8 cellular contexts compared by ENCODE assay signal in the genomic region with DNA sequence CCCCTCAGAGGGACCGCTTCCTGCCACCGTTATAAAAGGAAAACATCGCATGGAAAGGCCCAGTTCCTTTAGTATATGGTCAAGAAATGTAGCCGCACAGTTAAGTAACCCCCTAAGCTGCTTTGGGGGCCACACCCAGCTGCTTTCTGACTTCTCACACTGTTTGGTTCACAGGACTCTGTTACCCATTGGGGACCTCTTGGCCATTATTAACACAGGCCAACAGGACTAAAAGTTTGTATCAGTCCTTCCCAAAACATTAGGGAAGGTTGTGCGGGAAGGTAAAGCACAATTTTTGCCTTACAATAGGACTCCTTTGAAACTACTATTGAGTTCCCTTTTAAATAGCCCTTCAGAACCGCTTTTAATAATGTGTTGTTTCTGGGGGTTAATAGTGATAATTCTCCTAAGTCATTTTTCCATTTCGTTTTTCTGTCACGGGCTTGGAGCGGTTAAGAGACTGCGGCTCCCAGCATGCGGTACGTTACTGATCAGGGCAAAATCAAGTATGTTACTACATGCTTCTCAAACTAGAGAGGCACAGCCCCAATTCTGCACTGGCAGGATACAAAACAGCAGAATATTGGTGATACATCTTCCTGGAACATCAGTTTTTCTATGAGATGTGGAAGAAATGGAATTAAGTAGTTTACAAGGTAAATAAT. TPM values are rescaled to one million over a fixed set of nuclear protein-coding genes. Genes with fewer than 3 reads are reported as not detected.
DNase-seq lines count a peak whose midpoint lies in the region; ATAC-seq, FAIRE-seq and TF ChIP-seq lines count a peak whose summit lies in the region.

No MANE protein-coding gene starts in this region.

- H3K79me2 ChIP-seq in osteoblast (ENCODE audit: insufficient read depth, low read length) = no peaks in the 10 kb centered on the region

- H3K4me1 ChIP-seq in ectodermal cell (ENCODE audit: control insufficient read depth, insufficient read depth, low read length) (no peaks in the 10 kb centered on the region), osteoblast (ENCODE audit: insufficient read depth, low read length) (peaks cover 6% of the 10 kb centered on the region)

- H3K36me3 ChIP-seq in ectodermal cell (ENCODE audit: control insufficient read depth, insufficient read depth, low read length) (peaks cover 4% of the 10 kb centered on the region), osteoblast (ENCODE audit: insufficient read depth, low read length) (peaks cover 6% of the 10 kb centered on the region)

- 60 to 61% methylated on average over 12 of the region's 12 CpGs for WGBS in ectodermal cell, 2 experiments

- TF ChIP-seq CTCF in GM12865 (IDR thresholded peaks at IDR 0.05; ENCODE audit: insufficient read depth, low read depth, low read length, missing control alignments) (no peak), osteoblast (IDR thresholded peaks at IDR 0.05; ENCODE audit: extremely low read depth, low read depth, low read length) (no peak), GM13976 (IDR thresholded peaks at IDR 0.05; ENCODE audit: borderline replicate concordance, control extremely low read depth, extremely low read depth, insufficient read depth, missing control alignments) (no peak), D721Med (IDR thresholded peaks at IDR 0.05; ENCODE audit: insufficient read depth, missing control alignments) (no peak)

- no peaks in the 10 kb centered on the region for H3K9me3 ChIP-seq in ectodermal cell (ENCODE audit: control insufficient read depth, low read length)
- H3K9me3 ChIP-seq in osteoblast (ENCODE audit: low read depth, low read length) = no peaks in the 10 kb centered on the region

- H3K27ac ChIP-seq in ectodermal cell (ENCODE audit: insufficient read depth, low read depth, low read length, poor library complexity, severe bottlenecking) (no peak overlapping the region), osteoblast (ENCODE audit: low read depth, low read length) (peak overlapping the region; percentile 72)

- H4K20me1 ChIP-seq in osteoblast (ENCODE audit: insufficient read depth, low read length) = no peaks in the 10 kb centered on the region

- H3K4me2 ChIP-seq in osteoblast (ENCODE audit: insufficient read depth, low read length) = peak overlapping the region; percentile 91

- H3K27me3 ChIP-seq in ectodermal cell (ENCODE audit: control insufficient read depth, insufficient read depth, low read length, poor library complexity, severe bottlenecking) = no peaks in the 10 kb centered on the region
- no peaks in the 10 kb centered on the region for H3K27me3 ChIP-seq in osteoblast (ENCODE audit: insufficient read depth, low read length)

- peak overlapping the region; percentile 96 for H2AFZ ChIP-seq in osteoblast (ENCODE audit: low read length)

- H3K4me3 ChIP-seq in GM12865 (ENCODE audit: low read depth, low read length) (peak overlapping the region; percentile 97), ectodermal cell (ENCODE audit: insufficient read depth, low read depth, low read length) (peak overlapping the region; percentile 70), osteoblast (ENCODE audit: insufficient read depth, low read length) (peak overlapping the region; percentile 78)

- DNase-seq in GM12865 (ENCODE audit: low read depth) (no peak), MV-4-11 (lab: John Stamatoyannopoulos, UW) (peak; percentile 53), osteoblast (ENCODE audit: insufficient read length, low spot score, missing footprints) (peak; percentile 22), GM13976 (ENCODE audit: low spot score) (no peak), D721Med (ENCODE audit: insufficient read length, low spot score) (no peak)

- in situ Hi-C loops in GM13976 (cut with MboI; ENCODE audit: low sequenced_read_pairs, unreplicated experiment) = no loop called here

- ATAC-seq in GM18861 (IDR thresholded peaks at IDR 0.05; ENCODE audit: unreplicated experiment) (no peak), GM19324 (IDR thresholded peaks at IDR 0.05; ENCODE audit: low FRiP score, unreplicated experiment) (no peak)

- FAIRE-seq in D721Med (lab: Jason Lieb, UNC) = no peak

RNA-seq across cellular contexts. Expression of gene RPP40, which starts 0.7 kb away (rescaled TPM):
- 26.3 TPM for polyA plus RNA-seq in ectodermal cell (2013, experiment 1 of 4)
- polyA plus RNA-seq in ectodermal cell (2013, experiment 2 of 4) = 27.0 TPM
- 24.3 TPM for polyA plus RNA-seq in ectodermal cell (2013, experiment 3 of 4)
- polyA plus RNA-seq in ectodermal cell (2013, experiment 4 of 4) = 23.9 TPM
- 8.0 and 8.3 TPM in 2 replicates for total RNA-seq in osteoblast

Comparison
In these comparisons a context has a peak if more than half of its experiments do, and no peak if none do; other contexts are left out.
1. DNase-seq: peak in MV-4-11 (single experiment) and osteoblast (single experiment); none in GM12865 (single experiment), GM13976 (single experiment) and D721Med (single experiment).
2. Peak in every context shown above with its lines, with median percentiles within 50 percentile points of each other: H3K4me3 ChIP-seq.